In the genomic region with DNA sequence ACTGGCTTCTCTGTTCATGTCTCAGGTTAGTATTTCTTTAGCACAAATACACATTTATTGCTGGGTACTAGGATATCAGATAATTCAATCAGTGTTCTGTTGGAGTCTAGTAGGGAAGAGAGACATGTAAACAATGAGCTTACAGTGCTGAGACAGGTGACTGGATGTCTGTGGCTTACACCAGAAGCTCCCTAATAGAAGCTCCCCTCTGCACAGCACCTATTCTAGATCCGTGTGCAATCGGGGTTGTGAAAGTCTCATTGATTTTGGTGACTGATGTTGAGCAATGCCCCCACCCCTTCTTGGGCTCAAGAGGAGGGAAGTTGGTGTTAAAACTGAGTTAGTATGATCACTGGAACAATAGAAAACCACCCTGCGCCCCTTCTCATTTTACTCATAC, we compare ENCODE assay signal across 2 cellular contexts.
TF ChIP-seq lines count a peak whose summit lies in the region.

No MANE protein-coding gene starts in this region.

TF ChIP-seq in HepG2, 621 proteins besides CTCF, POLR2A, EP300 and RAD21 (continues in another document):
- no peak for TF ChIP-seq ZNF644 (CRISPR knock-in tag; IDR thresholded peaks at IDR 0.05; ENCODE audit: low read depth)
- no peak for TF ChIP-seq SOX6 (IDR thresholded peaks at IDR 0.05)
- no peak for TF ChIP-seq SOX6 (CRISPR knock-in tag; IDR thresholded peaks at IDR 0.05)
- TF ChIP-seq, protein P1, sequence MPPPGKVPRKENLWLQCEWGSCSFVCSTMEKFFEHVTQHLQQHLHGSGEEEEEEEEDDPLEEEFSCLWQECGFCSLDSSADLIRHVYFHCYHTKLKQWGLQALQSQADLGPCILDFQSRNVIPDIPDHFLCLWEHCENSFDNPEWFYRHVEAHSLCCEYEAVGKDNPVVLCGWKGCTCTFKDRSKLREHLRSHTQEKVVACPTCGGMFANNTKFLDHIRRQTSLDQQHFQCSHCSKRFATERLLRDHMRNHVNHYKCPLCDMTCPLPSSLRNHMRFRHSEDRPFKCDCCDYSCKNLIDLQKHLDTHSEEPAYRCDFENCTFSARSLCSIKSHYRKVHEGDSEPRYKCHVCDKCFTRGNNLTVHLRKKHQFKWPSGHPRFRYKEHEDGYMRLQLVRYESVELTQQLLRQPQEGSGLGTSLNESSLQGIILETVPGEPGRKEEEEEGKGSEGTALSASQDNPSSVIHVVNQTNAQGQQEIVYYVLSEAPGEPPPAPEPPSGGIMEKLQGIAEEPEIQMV (CRISPR knock-in tag; IDR thresholded peaks at IDR 0.05; ENCODE audit: low read depth), result no peak
- TF ChIP-seq CEBPB (IDR thresholded peaks at IDR 0.05; ENCODE audit: borderline replicate concordance, low read depth, low read length), result peak; percentile 55; the same call in 1 of the 2 replicates
- no peak for TF ChIP-seq IKZF1 (IDR thresholded peaks at IDR 0.05)
- TF ChIP-seq ZFP36L2 (CRISPR knock-in tag; IDR thresholded peaks at IDR 0.05), result no peak
- TF ChIP-seq, protein P2, sequence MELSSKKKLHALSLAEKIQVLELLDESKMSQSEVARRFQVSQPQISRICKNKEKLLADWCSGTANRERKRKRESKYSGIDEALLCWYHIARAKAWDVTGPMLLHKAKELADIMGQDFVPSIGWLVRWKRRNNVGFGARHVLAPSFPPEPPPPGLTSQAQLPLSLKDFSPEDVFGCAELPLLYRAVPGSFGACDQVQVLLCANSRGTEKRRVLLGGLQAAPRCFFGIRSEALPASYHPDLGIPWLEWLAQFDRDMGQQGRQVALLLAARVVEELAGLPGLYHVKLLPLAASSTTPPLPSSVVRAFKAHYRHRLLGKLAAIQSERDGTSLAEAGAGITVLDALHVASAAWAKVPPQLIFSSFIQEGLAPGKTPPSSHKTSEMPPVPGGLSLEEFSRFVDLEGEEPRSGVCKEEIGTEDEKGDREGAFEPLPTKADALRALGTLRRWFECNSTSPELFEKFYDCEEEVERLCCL (CRISPR knock-in tag; IDR thresholded peaks at IDR 0.05; ENCODE audit: borderline replicate concordance), result no peak
- TF ChIP-seq, protein P3, sequence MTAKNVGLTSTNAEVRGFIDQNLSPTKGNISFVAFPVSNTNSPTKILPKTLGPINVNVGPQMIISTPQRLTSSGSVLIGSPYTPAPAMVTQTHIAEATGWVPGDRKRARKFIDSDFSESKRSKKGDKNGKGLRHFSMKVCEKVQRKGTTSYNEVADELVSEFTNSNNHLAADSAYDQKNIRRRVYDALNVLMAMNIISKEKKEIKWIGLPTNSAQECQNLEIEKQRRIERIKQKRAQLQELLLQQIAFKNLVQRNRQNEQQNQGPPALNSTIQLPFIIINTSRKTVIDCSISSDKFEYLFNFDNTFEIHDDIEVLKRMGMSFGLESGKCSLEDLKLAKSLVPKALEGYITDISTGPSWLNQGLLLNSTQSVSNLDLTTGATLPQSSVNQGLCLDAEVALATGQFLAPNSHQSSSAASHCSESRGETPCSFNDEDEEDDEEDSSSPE (CRISPR knock-in tag; IDR thresholded peaks at IDR 0.05), result no peak
- no peak for TF ChIP-seq XBP1 (CRISPR knock-in tag; IDR thresholded peaks at IDR 0.05)
- TF ChIP-seq, protein P4, sequence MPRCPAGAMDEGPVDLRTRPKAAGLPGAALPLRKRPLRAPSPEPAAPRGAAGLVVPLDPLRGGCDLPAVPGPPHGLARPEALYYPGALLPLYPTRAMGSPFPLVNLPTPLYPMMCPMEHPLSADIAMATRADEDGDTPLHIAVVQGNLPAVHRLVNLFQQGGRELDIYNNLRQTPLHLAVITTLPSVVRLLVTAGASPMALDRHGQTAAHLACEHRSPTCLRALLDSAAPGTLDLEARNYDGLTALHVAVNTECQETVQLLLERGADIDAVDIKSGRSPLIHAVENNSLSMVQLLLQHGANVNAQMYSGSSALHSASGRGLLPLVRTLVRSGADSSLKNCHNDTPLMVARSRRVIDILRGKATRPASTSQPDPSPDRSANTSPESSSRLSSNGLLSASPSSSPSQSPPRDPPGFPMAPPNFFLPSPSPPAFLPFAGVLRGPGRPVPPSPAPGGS (CRISPR knock-in tag; IDR thresholded peaks at IDR 0.05), result no peak
- peak; percentile 25; the same call in 1 of the 2 replicates for TF ChIP-seq CEBPG (CRISPR knock-in tag; IDR thresholded peaks at IDR 0.05)
- TF ChIP-seq ONECUT2 (CRISPR knock-in tag; IDR thresholded peaks at IDR 0.05), result 0 out of 2 replicates have a peak, but pooled peaks have one; percentile 15
- TF ChIP-seq, protein P5, sequence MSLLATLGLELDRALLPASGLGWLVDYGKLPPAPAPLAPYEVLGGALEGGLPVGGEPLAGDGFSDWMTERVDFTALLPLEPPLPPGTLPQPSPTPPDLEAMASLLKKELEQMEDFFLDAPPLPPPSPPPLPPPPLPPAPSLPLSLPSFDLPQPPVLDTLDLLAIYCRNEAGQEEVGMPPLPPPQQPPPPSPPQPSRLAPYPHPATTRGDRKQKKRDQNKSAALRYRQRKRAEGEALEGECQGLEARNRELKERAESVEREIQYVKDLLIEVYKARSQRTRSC (CRISPR knock-in tag; IDR thresholded peaks at IDR 0.05; ENCODE audit: low read depth), result no peak
- TF ChIP-seq ZNF678 (CRISPR knock-in tag; IDR thresholded peaks at IDR 0.05), result no peak
- no peak for TF ChIP-seq MIER2 (CRISPR knock-in tag; IDR thresholded peaks at IDR 0.05)
- TF ChIP-seq KLF11 (CRISPR knock-in tag; IDR thresholded peaks at IDR 0.05), result no peak
- TF ChIP-seq, protein P6, sequence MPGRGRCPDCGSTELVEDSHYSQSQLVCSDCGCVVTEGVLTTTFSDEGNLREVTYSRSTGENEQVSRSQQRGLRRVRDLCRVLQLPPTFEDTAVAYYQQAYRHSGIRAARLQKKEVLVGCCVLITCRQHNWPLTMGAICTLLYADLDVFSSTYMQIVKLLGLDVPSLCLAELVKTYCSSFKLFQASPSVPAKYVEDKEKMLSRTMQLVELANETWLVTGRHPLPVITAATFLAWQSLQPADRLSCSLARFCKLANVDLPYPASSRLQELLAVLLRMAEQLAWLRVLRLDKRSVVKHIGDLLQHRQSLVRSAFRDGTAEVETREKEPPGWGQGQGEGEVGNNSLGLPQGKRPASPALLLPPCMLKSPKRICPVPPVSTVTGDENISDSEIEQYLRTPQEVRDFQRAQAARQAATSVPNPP (CRISPR knock-in tag; IDR thresholded peaks at IDR 0.05), result no peak
- no peak for TF ChIP-seq FOXK1 (CRISPR knock-in tag; IDR thresholded peaks at IDR 0.05; ENCODE audit: borderline replicate concordance, low read depth)
- TF ChIP-seq MAFF (IDR thresholded peaks at IDR 0.05; ENCODE audit: low read depth, low read length), result no peak
- no peak for TF ChIP-seq ZNF253 (CRISPR knock-in tag; IDR thresholded peaks at IDR 0.05; ENCODE audit: borderline replicate concordance)
- no peak for TF ChIP-seq ZFX (CRISPR knock-in tag; IDR thresholded peaks at IDR 0.05; ENCODE audit: low read depth)

TF ChIP-seq in WTC11, 78 proteins besides CTCF, POLR2A, EP300 and RAD21:
- TF ChIP-seq, protein P7, sequence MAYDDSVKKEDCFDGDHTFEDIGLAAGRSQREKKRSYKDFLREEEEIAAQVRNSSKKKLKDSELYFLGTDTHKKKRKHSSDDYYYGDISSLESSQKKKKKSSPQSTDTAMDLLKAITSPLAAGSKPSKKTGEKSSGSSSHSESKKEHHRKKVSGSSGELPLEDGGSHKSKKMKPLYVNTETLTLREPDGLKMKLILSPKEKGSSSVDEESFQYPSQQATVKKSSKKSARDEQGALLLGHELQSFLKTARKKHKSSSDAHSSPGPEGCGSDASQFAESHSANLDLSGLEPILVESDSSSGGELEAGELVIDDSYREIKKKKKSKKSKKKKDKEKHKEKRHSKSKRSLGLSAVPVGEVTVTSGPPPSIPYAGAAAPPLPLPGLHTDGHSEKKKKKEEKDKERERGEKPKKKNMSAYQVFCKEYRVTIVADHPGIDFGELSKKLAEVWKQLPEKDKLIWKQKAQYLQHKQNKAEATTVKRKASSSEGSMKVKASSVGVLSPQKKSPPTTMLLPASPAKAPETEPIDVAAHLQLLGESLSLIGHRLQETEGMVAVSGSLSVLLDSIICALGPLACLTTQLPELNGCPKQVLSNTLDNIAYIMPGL (CRISPR knock-in tag; IDR thresholded peaks at IDR 0.05), result no peak
- no peak for TF ChIP-seq ZNF396 (CRISPR knock-in tag; IDR thresholded peaks at IDR 0.05; ENCODE audit: borderline replicate concordance)
- TF ChIP-seq ZNF121 (CRISPR knock-in tag; IDR thresholded peaks at IDR 0.05), result no peak
- TF ChIP-seq, protein P8, sequence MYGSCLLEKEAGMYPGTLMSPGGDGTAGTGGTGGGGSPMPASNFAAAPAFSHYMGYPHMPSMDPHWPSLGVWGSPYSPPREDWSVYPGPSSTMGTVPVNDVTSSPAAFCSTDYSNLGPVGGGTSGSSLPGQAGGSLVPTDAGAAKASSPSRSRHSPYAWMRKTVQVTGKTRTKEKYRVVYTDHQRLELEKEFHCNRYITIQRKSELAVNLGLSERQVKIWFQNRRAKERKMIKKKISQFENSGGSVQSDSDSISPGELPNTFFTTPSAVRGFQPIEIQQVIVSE (CRISPR knock-in tag; IDR thresholded peaks at IDR 0.05; ENCODE audit: borderline replicate concordance), result no peak
- no peak for TF ChIP-seq SOX15 (CRISPR knock-in tag; IDR thresholded peaks at IDR 0.05)
- no peak for TF ChIP-seq FOXP1 (CRISPR knock-in tag; IDR thresholded peaks at IDR 0.05; ENCODE audit: borderline replicate concordance)
- TF ChIP-seq MYBL2 (CRISPR knock-in tag; IDR thresholded peaks at IDR 0.05), result no peak
- no peak for TF ChIP-seq SMAD4 (CRISPR knock-in tag; IDR thresholded peaks at IDR 0.05)
- TF ChIP-seq, protein P9, sequence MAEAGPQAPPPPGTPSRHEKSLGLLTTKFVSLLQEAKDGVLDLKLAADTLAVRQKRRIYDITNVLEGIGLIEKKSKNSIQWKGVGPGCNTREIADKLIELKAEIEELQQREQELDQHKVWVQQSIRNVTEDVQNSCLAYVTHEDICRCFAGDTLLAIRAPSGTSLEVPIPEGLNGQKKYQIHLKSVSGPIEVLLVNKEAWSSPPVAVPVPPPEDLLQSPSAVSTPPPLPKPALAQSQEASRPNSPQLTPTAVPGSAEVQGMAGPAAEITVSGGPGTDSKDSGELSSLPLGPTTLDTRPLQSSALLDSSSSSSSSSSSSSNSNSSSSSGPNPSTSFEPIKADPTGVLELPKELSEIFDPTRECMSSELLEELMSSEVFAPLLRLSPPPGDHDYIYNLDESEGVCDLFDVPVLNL (CRISPR knock-in tag; IDR thresholded peaks at IDR 0.05; ENCODE audit: borderline replicate concordance, low read depth), result no peak
- no peak for TF ChIP-seq NR2C2 (CRISPR knock-in tag; IDR thresholded peaks at IDR 0.05)
- TF ChIP-seq, protein P10, sequence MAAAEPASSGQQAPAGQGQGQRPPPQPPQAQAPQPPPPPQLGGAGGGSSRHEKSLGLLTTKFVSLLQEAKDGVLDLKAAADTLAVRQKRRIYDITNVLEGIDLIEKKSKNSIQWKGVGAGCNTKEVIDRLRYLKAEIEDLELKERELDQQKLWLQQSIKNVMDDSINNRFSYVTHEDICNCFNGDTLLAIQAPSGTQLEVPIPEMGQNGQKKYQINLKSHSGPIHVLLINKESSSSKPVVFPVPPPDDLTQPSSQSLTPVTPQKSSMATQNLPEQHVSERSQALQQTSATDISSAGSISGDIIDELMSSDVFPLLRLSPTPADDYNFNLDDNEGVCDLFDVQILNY (CRISPR knock-in tag; IDR thresholded peaks at IDR 0.05), result no peak
- TF ChIP-seq, protein P11, sequence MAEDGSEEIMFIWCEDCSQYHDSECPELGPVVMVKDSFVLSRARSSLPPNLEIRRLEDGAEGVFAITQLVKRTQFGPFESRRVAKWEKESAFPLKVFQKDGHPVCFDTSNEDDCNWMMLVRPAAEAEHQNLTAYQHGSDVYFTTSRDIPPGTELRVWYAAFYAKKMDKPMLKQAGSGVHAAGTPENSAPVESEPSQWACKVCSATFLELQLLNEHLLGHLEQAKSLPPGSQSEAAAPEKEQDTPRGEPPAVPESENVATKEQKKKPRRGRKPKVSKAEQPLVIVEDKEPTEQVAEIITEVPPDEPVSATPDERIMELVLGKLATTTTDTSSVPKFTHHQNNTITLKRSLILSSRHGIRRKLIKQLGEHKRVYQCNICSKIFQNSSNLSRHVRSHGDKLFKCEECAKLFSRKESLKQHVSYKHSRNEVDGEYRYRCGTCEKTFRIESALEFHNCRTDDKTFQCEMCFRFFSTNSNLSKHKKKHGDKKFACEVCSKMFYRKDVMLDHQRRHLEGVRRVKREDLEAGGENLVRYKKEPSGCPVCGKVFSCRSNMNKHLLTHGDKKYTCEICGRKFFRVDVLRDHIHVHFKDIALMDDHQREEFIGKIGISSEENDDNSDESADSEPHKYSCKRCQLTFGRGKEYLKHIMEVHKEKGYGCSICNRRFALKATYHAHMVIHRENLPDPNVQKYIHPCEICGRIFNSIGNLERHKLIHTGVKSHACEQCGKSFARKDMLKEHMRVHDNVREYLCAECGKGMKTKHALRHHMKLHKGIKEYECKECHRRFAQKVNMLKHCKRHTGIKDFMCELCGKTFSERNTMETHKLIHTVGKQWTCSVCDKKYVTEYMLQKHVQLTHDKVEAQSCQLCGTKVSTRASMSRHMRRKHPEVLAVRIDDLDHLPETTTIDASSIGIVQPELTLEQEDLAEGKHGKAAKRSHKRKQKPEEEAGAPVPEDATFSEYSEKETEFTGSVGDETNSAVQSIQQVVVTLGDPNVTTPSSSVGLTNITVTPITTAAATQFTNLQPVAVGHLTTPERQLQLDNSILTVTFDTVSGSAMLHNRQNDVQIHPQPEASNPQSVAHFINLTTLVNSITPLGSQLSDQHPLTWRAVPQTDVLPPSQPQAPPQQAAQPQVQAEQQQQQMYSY (CRISPR knock-in tag; IDR thresholded peaks at IDR 0.05), result no peak
- TF ChIP-seq ESRRA (CRISPR knock-in tag; IDR thresholded peaks at IDR 0.05; ENCODE audit: borderline replicate concordance), result no peak
- no peak for TF ChIP-seq PRRX2 (CRISPR knock-in tag; IDR thresholded peaks at IDR 0.05)
